8 cellular contexts compared by ENCODE assay signal in the genomic region with DNA sequence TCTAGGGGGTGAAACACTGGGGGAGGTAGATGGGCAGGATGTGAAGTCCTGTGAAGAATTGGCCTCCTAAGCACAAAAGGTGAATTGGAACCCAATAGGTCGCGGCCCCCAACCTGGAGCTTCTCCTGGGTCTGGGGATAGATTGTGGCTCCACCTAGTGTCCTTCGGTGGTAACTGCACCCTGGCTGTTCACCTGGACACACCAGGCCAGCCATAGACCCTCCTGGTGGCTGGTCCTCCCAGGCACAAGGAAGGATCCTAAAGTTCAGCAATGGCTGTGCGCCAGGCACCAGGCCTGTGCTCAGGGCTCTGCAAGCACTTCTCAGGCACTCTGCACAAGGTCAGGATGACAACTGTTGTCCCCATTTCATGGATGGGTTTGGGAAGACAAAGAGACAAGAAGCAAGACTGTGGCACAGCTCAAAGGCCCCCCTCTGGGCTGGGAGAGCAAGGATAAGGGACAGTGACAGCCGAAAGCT. TPM values are rescaled to one million over a fixed set of nuclear protein-coding genes. Genes with fewer than 3 reads are reported as not detected.
DNase-seq lines count a peak whose midpoint lies in the region; ATAC-seq, FAIRE-seq and TF ChIP-seq lines count a peak whose summit lies in the region.

No MANE protein-coding gene starts in this region.

- peaks cover 46% of the 10 kb centered on the region for H3K27me3 Mint-ChIP-seq in activated T-helper 1 cell treated with anti-CD3 and anti-CD28 coated beads, Interleukin-12 subunit alpha, Interleukin-12 subunit beta, Interleukin-2, Interleukin-4 antibody, amounts not matched to agents 30 ng/mL and 10 ng/mL and 1 ng/mL, durations not matched to agents 14 hours and 24 hours and 36 hours (ENCODE audit: insufficient read depth)
- peaks cover 14% of the 10 kb centered on the region for H3K27me3 Mint-ChIP-seq in osteocyte (ENCODE audit: unreplicated experiment)

- peak; percentile 36 for FAIRE-seq in HTR-8/SVneo (lab: Jason Lieb, UNC)
- FAIRE-seq in RCC 7860 (lab: Jason Lieb, UNC): no peak

- no peaks in the 10 kb centered on the region for H3K9me3 ChIP-seq in upper lobe of right lung

- intact Hi-C loops in activated T-helper 1 cell treated with anti-CD3 and anti-CD28 coated beads, Interleukin-12 subunit alpha, Interleukin-12 subunit beta, Interleukin-2, Interleukin-4 antibody, amounts not matched to agents 30 ng/mL and 10 ng/mL and 1 ng/mL, durations not matched to agents 14 hours and 24 hours and 36 hours (cut with micrococcal nuclease): loop anchor here (1.0 kb wide), 3 partner anchors 15 to 192 kb away; no protein-coding TSS in a partner anchor
- intact Hi-C loops in upper lobe of right lung (cut with DNase I): no loop called here

- no peaks in the 10 kb centered on the region for H3K36me3 ChIP-seq in upper lobe of right lung

- H3K4me3 ChIP-seq in fibroblast of the aortic adventitia (ENCODE audit: low read depth, low read length) (no peak overlapping the region), upper lobe of right lung (no peak overlapping the region)

- H3K4me1 Mint-ChIP-seq in activated T-helper 1 cell treated with anti-CD3 and anti-CD28 coated beads, Interleukin-12 subunit alpha, Interleukin-12 subunit beta, Interleukin-2, Interleukin-4 antibody, amounts not matched to agents 30 ng/mL and 10 ng/mL and 1 ng/mL, durations not matched to agents 14 hours and 24 hours and 36 hours (ENCODE audit: low read depth): peaks cover 5% of the 10 kb centered on the region
- H3K4me1 Mint-ChIP-seq in osteocyte (ENCODE audit: unreplicated experiment): peaks cover 17% of the 10 kb centered on the region

- no peak overlapping the region for H3K27ac Mint-ChIP-seq in activated T-helper 1 cell treated with anti-CD3 and anti-CD28 coated beads, Interleukin-12 subunit alpha, Interleukin-12 subunit beta, Interleukin-2, Interleukin-4 antibody, amounts not matched to agents 30 ng/mL and 10 ng/mL and 1 ng/mL, durations not matched to agents 14 hours and 24 hours and 36 hours
- no peak overlapping the region for H3K27ac Mint-ChIP-seq in osteocyte (ENCODE audit: unreplicated experiment)

- no peaks in the 10 kb centered on the region for H3K9me3 Mint-ChIP-seq in activated T-helper 1 cell treated with anti-CD3 and anti-CD28 coated beads, Interleukin-12 subunit alpha, Interleukin-12 subunit beta, Interleukin-2, Interleukin-4 antibody, amounts not matched to agents 30 ng/mL and 10 ng/mL and 1 ng/mL, durations not matched to agents 14 hours and 24 hours and 36 hours
- no peaks in the 10 kb centered on the region for H3K9me3 Mint-ChIP-seq in osteocyte (ENCODE audit: unreplicated experiment)

- ATAC-seq in upper lobe of right lung (peak; percentile 76), HG03571 (IDR thresholded peaks at IDR 0.05; ENCODE audit: unreplicated experiment) (no peak)

- DNase-seq in DMS79 treated with DMSO at 0.1 percent for 48 hours (lab: John Stamatoyannopoulos, UW) (peak; percentile 76), HTR-8/SVneo (ENCODE audit: insufficient read length, low spot score) (peak; percentile 66), RCC 7860 (ENCODE audit: low spot score) (peak; percentile 52), fibroblast of the aortic adventitia (ENCODE audit: low read depth) (peak; percentile 55), osteocyte (ENCODE audit: extremely low spot score, unreplicated experiment) (no peak), upper lobe of right lung (no peak)
- DNase-seq in activated T-helper 1 cell treated with anti-CD3 and anti-CD28 coated beads, Interleukin-12 subunit alpha, Interleukin-12 subunit beta, Interleukin-2, Interleukin-4 antibody, amounts not matched to agents 30 ng/mL and 10 ng/mL and 1 ng/mL, durations not matched to agents 14 hours and 24 hours and 36 hours (ENCODE audit: low spot score): peak; percentile 61

- no peak overlapping the region for H3K27ac ChIP-seq in upper lobe of right lung

- no peaks in the 10 kb centered on the region for H3K4me1 ChIP-seq in upper lobe of right lung

- peaks cover 31% of the 10 kb centered on the region for H3K27me3 ChIP-seq in upper lobe of right lung

- TF ChIP-seq CTCF in fibroblast of the aortic adventitia (IDR thresholded peaks at IDR 0.05; ENCODE audit: insufficient read depth, low read length) (peak; percentile 95), osteocyte (IDR thresholded peaks at IDR 0.05) (peak; percentile 90), upper lobe of right lung (IDR thresholded peaks at IDR 0.05) (peak; percentile 97)

- H3K4me3 Mint-ChIP-seq in activated T-helper 1 cell treated with anti-CD3 and anti-CD28 coated beads, Interleukin-12 subunit alpha, Interleukin-12 subunit beta, Interleukin-2, Interleukin-4 antibody, amounts not matched to agents 30 ng/mL and 10 ng/mL and 1 ng/mL, durations not matched to agents 14 hours and 24 hours and 36 hours: no peak overlapping the region
- no peak overlapping the region for H3K4me3 Mint-ChIP-seq in osteocyte (ENCODE audit: unreplicated experiment)

- H3K36me3 Mint-ChIP-seq in activated T-helper 1 cell treated with anti-CD3 and anti-CD28 coated beads, Interleukin-12 subunit alpha, Interleukin-12 subunit beta, Interleukin-2, Interleukin-4 antibody, amounts not matched to agents 30 ng/mL and 10 ng/mL and 1 ng/mL, durations not matched to agents 14 hours and 24 hours and 36 hours (ENCODE audit: low read depth): no peaks in the 10 kb centered on the region
- H3K36me3 Mint-ChIP-seq in osteocyte (ENCODE audit: unreplicated experiment): no peaks in the 10 kb centered on the region

RNA-seq across cellular contexts. Expression of a gene that starts 13.5 kb away (rescaled TPM):
- total RNA-seq in activated T-helper 1 cell treated with anti-CD3 and anti-CD28 coated beads, Interleukin-12 subunit alpha, Interleukin-12 subunit beta, Interleukin-2, Interleukin-4 antibody, amounts not matched to agents 30 ng/mL and 10 ng/mL and 1 ng/mL, durations not matched to agents 14 hours and 24 hours and 36 hours: 1.2 and 1.8 TPM in 2 replicates
- total RNA-seq in fibroblast of the aortic adventitia (ENCODE audit: low replicate concordance) (not detected in 2 replicates), osteocyte (0.31 TPM in 1 of 2 replicates, not detected in the other), upper lobe of right lung (4.3 TPM)

RNA-seq across cellular contexts. Expression of a gene that starts 18.4 kb away (rescaled TPM):
- 0.27 and 0.29 TPM in 2 replicates for total RNA-seq in activated T-helper 1 cell treated with anti-CD3 and anti-CD28 coated beads, Interleukin-12 subunit alpha, Interleukin-12 subunit beta, Interleukin-2, Interleukin-4 antibody, amounts not matched to agents 30 ng/mL and 10 ng/mL and 1 ng/mL, durations not matched to agents 14 hours and 24 hours and 36 hours
- total RNA-seq in fibroblast of the aortic adventitia (ENCODE audit: low replicate concordance): 0.09 and 0.65 TPM in 2 replicates
- not detected in 2 replicates for total RNA-seq in osteocyte
- total RNA-seq in upper lobe of right lung: 5.7 TPM

RNA-seq across cellular contexts. Expression of a gene that starts 27.9 kb away (rescaled TPM):
- 151 and 158 TPM in 2 replicates for total RNA-seq in activated T-helper 1 cell treated with anti-CD3 and anti-CD28 coated beads, Interleukin-12 subunit alpha, Interleukin-12 subunit beta, Interleukin-2, Interleukin-4 antibody, amounts not matched to agents 30 ng/mL and 10 ng/mL and 1 ng/mL, durations not matched to agents 14 hours and 24 hours and 36 hours
- total RNA-seq in fibroblast of the aortic adventitia (ENCODE audit: low replicate concordance) (2.0 and 4.4 TPM in 2 replicates), osteocyte (26.4 and 27.9 TPM in 2 replicates), upper lobe of right lung (10.0 TPM)

RNA-seq across cellular contexts. Expression of a gene that starts 44.5 kb away (rescaled TPM):
- total RNA-seq in activated T-helper 1 cell treated with anti-CD3 and anti-CD28 coated beads, Interleukin-12 subunit alpha, Interleukin-12 subunit beta, Interleukin-2, Interleukin-4 antibody, amounts not matched to agents 30 ng/mL and 10 ng/mL and 1 ng/mL, durations not matched to agents 14 hours and 24 hours and 36 hours: 124 and 126 TPM in 2 replicates
- total RNA-seq in fibroblast of the aortic adventitia (ENCODE audit: low replicate concordance) (4.8 and 16.0 TPM in 2 replicates), osteocyte (21.6 and 21.8 TPM in 2 replicates), upper lobe of right lung (22.8 TPM)

RNA-seq across cellular contexts. Expression of a gene that starts 53.4 kb away (rescaled TPM):
- 1.8 and 2.2 TPM in 2 replicates for total RNA-seq in activated T-helper 1 cell treated with anti-CD3 and anti-CD28 coated beads, Interleukin-12 subunit alpha, Interleukin-12 subunit beta, Interleukin-2, Interleukin-4 antibody, amounts not matched to agents 30 ng/mL and 10 ng/mL and 1 ng/mL, durations not matched to agents 14 hours and 24 hours and 36 hours
- total RNA-seq in fibroblast of the aortic adventitia (ENCODE audit: low replicate concordance) (3.8 and 5.1 TPM in 2 replicates), osteocyte (33.0 and 34.9 TPM in 2 replicates), upper lobe of right lung (12.2 TPM)

Comparison
In these comparisons a context has a peak if more than half of its experiments do, and no peak if none do; other contexts are left out.
1. DNase-seq: peak in DMS79 treated with DMSO at 0.1 percent for 48 hours (single experiment), HTR-8/SVneo (single experiment), RCC 7860 (single experiment), activated T-helper 1 cell treated with anti-CD3 and anti-CD28 coated beads, Interleukin-12 subunit alpha, Interleukin-12 subunit beta, Interleukin-2, Interleukin-4 antibody, amounts not matched to agents 30 ng/mL and 10 ng/mL and 1 ng/mL, durations not matched to agents 14 hours and 24 hours and 36 hours (single experiment) and fibroblast of the aortic adventitia (single experiment); none in osteocyte (single experiment) and upper lobe of right lung (single experiment).
2. Peak in every context shown above with its lines, with median percentiles within 50 percentile points of each other: CTCF ChIP-seq.